ENCODE assay signal across 34 cellular contexts in the genomic region with DNA sequence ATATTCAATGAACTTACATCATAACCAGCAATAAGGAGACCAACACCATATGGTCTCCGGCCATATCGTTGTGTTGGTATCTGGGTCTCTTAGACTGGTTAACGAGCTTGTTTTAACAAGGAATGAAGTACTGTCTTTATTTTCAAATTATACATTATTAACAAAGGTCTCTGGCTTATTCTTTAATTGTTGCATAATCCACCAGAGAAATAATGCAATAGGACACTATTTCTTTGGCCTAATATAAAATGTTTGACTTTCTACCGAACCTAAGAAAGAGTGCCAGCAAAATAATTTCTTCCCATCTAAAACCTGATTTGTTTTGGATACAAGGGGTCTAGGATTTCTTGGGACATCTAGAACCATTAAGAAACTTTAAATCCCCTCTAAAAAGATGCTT. TPM values are rescaled to one million over a fixed set of nuclear protein-coding genes. Genes with fewer than 3 reads are reported as not detected.
DNase-seq lines count a peak whose midpoint lies in the region; ATAC-seq, FAIRE-seq and TF ChIP-seq lines count a peak whose summit lies in the region.
"Had no signal": no experiment of that assay in that cellular context is flagged by ENCODE, and none has a peak within 500 bp of the region (broad histone marks: within the 10 kb centered on the region; RNA-seq: fewer than 3 reads in every experiment).

No MANE protein-coding gene starts in this region.

- TF ChIP-seq EP300 in K562 (IDR thresholded peaks at IDR 0.05; ENCODE audit: low read length) = no peak
- TF ChIP-seq EP300 in HepG2 (IDR thresholded peaks at IDR 0.05; ENCODE audit: low read depth in 2 of 2, low read length in 2 of 2) = no peak
- TF ChIP-seq EP300 in HepG2 (CRISPR knock-in tag; IDR thresholded peaks at IDR 0.05; ENCODE audit: borderline replicate concordance) = no peak

- TF ChIP-seq RAD21 in IMR-90 (IDR thresholded peaks at IDR 0.05; ENCODE audit: low read length) (no peak), K562 (CRISPR knock-in tag; conservative IDR thresholded peaks at IDR 0.05 in 1 of 2, IDR thresholded peaks at IDR 0.05 in 1 of 2) (no peak), HepG2 (CRISPR knock-in tag; IDR thresholded peaks at IDR 0.05) (no peak)

- H4K91ac ChIP-seq in IMR-90 (ENCODE audit: insufficient read depth, low read depth, low read length) = no peak overlapping the region

- H3K79me1 ChIP-seq in IMR-90 (ENCODE audit: low read depth in 1 of 2, low read length in 2 of 2) = peaks cover 9 to 21% of the 10 kb centered on the region in 2 experiments

- H2AK5ac ChIP-seq in IMR-90 (ENCODE audit: low read depth, low read length) = no peak overlapping the region

- WGBS in IMR-90 (ENCODE audit: extremely low coverage in 2 of 2, insufficient read length in 1 of 2), 2 experiments = no CpG with 5 or more reads among the region's 4 CpGs
- WGBS in K562 (ENCODE audit: insufficient coverage, low coverage, missing lambda C conversion rate) = 93% methylated on average over 4 of the region's 4 CpGs
- 96% methylated on average over 4 of the region's 4 CpGs for WGBS in HepG2 (ENCODE audit: low lambda C conversion rate)

- H2BK20ac ChIP-seq in IMR-90 (ENCODE audit: low read depth, low read length) = no peak overlapping the region

- FAIRE-seq in K562 (lab: Jason Lieb, UNC) (no peak), HepG2 (lab: Jason Lieb, UNC) (no peak)
- FAIRE-seq: A204.1, A549, D721Med had no signal

- H4K20me1 ChIP-seq in IMR-90 (ENCODE audit: insufficient read depth, low read length) (0 out of 2 replicates have a peak, but pooled peaks cover under 1% of the 10 kb centered on the region), K562 (replicated peaks; ENCODE audit: control insufficient read depth, insufficient read depth, low read length) (no peaks in the 10 kb centered on the region), HepG2 (ENCODE audit: insufficient read depth, low read length) (no peaks in the 10 kb centered on the region)

- CTCF ChIA-PET in IMR-90 (lab: Yijun Ruan, JAX) (no interaction called here), K562 (lab: Yijun Ruan, JAX; ENCODE audit: low intra/inter-chr PET ratio) (no interaction called here), HepG2 (lab: Yijun Ruan, JAX; ENCODE audit: low intra/inter-chr PET ratio, low total read pairs) (no interaction called here)

- H3K4me3 ChIP-seq in IMR-90 (ENCODE audit: insufficient read depth, low read depth, low read length) (no peak overlapping the region), K562 (no peak overlapping the region), HepG2 (replicated peaks in 1 of 3; ENCODE audit: insufficient read depth in 1 of 3, low read depth in 2 of 3, low read length in 3 of 3) (no peak overlapping the region)
- H3K4me3 ChIP-seq: A549; BLaER1; BLaER1 treated with 17β-estradiol and CSF1 and Interleukin-3, amounts not matched to agents 10 nM and 100 nM had no signal

- peaks cover 46% of the 10 kb centered on the region for H3K79me2 ChIP-seq in K562 (ENCODE audit: control insufficient read depth, insufficient read depth, low read length)
- peaks cover 19% of the 10 kb centered on the region for H3K79me2 ChIP-seq in HepG2 (ENCODE audit: insufficient read depth, low read length)

- DNase-seq in IMR-90 = no peak
- no peak for DNase-seq in K562 (ENCODE audit: extremely low read depth in 1 of 4, low spot score in 3 of 4)
- DNase-seq in left lobe of liver (ENCODE audit: low spot score) = no peak
- DNase-seq in HepG2 (ENCODE audit: low spot score) = no peak
- DNase-seq in NCI-H2107 (lab: John Stamatoyannopoulos, UW) = no peak
- DNase-seq in OCI-M2 (lab: John Stamatoyannopoulos, UW; ENCODE audit: unreplicated experiment) = no peak
- DNase-seq in EL = no peak
- DNase-seq: 8988T; ACHN; AML-193; BE2C; C1 segment of cervical spinal cord; Caco-2; Calu3; CD4-positive, alpha-beta memory T cell; CD4-positive, alpha-beta T cell; CD4-positive, CD25-positive, alpha-beta regulatory T cell; CD8-positive, alpha-beta memory T cell; CD8-positive, alpha-beta T cell; COR-L47; DMS 273 treated with DMSO at 0.1 percent for 48 hours; DMS153; DMS53; DMS79; DMS79 treated with DMSO at 0.1 percent for 48 hours; DND-41 had no signal

- in situ Hi-C loops in IMR-90 (cut with MboI; ENCODE audit: low sequenced_read_pairs) = no loop called here
- in situ Hi-C loops in K562 (cut with MboI) = no loop called here
- in situ Hi-C loops in HepG2 (cut with HindIII; ENCODE audit: extremely low pct_ligation_motif_present, low pct_unique_long_range_greater_than_20kb) = no loop called here

- no peak overlapping the region for H4K8ac ChIP-seq in IMR-90 (ENCODE audit: low read depth in 2 of 2, low read length in 2 of 2)

- ATAC-seq in IMR-90 (ENCODE audit: low read depth) (no peak), K562 (no peak), left lobe of liver (peak; percentile 32), HepG2 (no peak), GM19351 (IDR thresholded peaks at IDR 0.05; ENCODE audit: unreplicated experiment) (no peak)
- ATAC-seq: A549; CD8-positive, alpha-beta T cell had no signal

- BruUV-seq in IMR-90 (replicated peaks; lab: Mats Ljungman, UMichigan) (no TSS peak), K562 (replicated peaks; lab: Mats Ljungman, UMichigan) (no TSS peak), HepG2 (replicated peaks; lab: Mats Ljungman, UMichigan) (TSS peak; percentile 1)

- H2BK15ac ChIP-seq in IMR-90 (ENCODE audit: low read depth, low read length) = no peak overlapping the region

- H2AK9ac ChIP-seq in IMR-90 (replicated peaks; ENCODE audit: low read depth, low read length, poor library complexity) = no peak overlapping the region

- no peak overlapping the region for H3K23ac ChIP-seq in IMR-90 (ENCODE audit: low read depth, low read length)

- POLR2A ChIA-PET in IMR-90 (lab: Charles Lee; ENCODE audit: unreplicated experiment) = no interaction called here
- POLR2A ChIA-PET in K562 (lab: Yijun Ruan, JAX) = no interaction called here
- POLR2A ChIA-PET in HepG2 (lab: Yijun Ruan, JAX) = no interaction called here

- H3K9me3 ChIP-seq in IMR-90 (ENCODE audit: control insufficient read depth, insufficient read depth, low read length) (no peaks in the 10 kb centered on the region), K562 (replicated peaks; ENCODE audit: control insufficient read depth, insufficient read depth, low read depth, low read length) (no peaks in the 10 kb centered on the region), HepG2 (ENCODE audit: low read length) (no peaks in the 10 kb centered on the region)
- H3K9me3 ChIP-seq: A549; BE2C; BLaER1; BLaER1 treated with 17β-estradiol and CSF1 and Interleukin-3, amounts not matched to agents 10 nM and 100 nM; Caco-2 had no signal

- no peak for TF ChIP-seq POLR2A in IMR-90 (IDR thresholded peaks at IDR 0.05; ENCODE audit: low read depth, low read length)
- TF ChIP-seq POLR2A in K562 (conservative IDR thresholded peaks at IDR 0.05) = no peak
- TF ChIP-seq POLR2A in HepG2 (IDR thresholded peaks at IDR 0.05; ENCODE audit: insufficient read depth in 1 of 2, low read depth in 2 of 2, low read length in 2 of 2) = no peak

- H2BK120ac ChIP-seq in IMR-90 (ENCODE audit: low read depth, low read length) = no peak overlapping the region

- H3K9ac ChIP-seq in IMR-90 (ENCODE audit: low read depth, low read length) (no peak overlapping the region), K562 (ENCODE audit: insufficient read depth in 1 of 2, low read depth in 2 of 2, low read length in 2 of 2) (no peak overlapping the region), HepG2 (ENCODE audit: insufficient read depth, low read depth, low read length) (no peak overlapping the region)
- H3K9ac ChIP-seq: BLaER1; BLaER1 treated with 17β-estradiol and CSF1 and Interleukin-3, amounts not matched to agents 10 nM and 100 nM had no signal

- no peak overlapping the region for H3K27ac ChIP-seq in IMR-90 (ENCODE audit: insufficient read depth, low read length)
- H3K27ac ChIP-seq in K562 (ENCODE audit: extremely low read depth, low read depth, low read length) = no peak overlapping the region
- H3K27ac ChIP-seq in HepG2 (ENCODE audit: extremely low read length, insufficient read depth, low read length) = no peak overlapping the region
- H3K27ac ChIP-seq: 22Rv1; A549; BLaER1; BLaER1 treated with 17β-estradiol and CSF1 and Interleukin-3, amounts not matched to agents 10 nM and 100 nM; C4-2B had no signal

- H3K4me1 ChIP-seq in IMR-90 (ENCODE audit: control insufficient read depth, insufficient read depth, low read length) = no peaks in the 10 kb centered on the region; the same call in 1 of the 2 replicates
- H3K4me1 ChIP-seq in K562 (replicated peaks in 1 of 2; ENCODE audit: control insufficient read depth in 2 of 2, insufficient read depth in 2 of 2, low read length in 2 of 2) = peaks cover 0 to 6% of the 10 kb centered on the region in 2 experiments; a peak in 2 of 5 replicates
- H3K4me1 ChIP-seq in HepG2 (ENCODE audit: insufficient read depth, low read length) = peaks cover 15% of the 10 kb centered on the region
- H3K4me1 ChIP-seq: BE2C had no signal

- intact Hi-C loops in IMR-90 (cut with micrococcal nuclease) (loop anchor here (5.0 kb wide), 1 partner anchor 36 kb away; no protein-coding TSS in a partner anchor), K562 (cut with micrococcal nuclease) (no loop called here), HepG2 (cut with micrococcal nuclease; ENCODE audit: unreplicated experiment) (no loop called here)

- H2AFZ ChIP-seq in IMR-90 (replicated peaks; ENCODE audit: low read length, poor library complexity) = no peak overlapping the region
- no peak overlapping the region for H2AFZ ChIP-seq in K562 (ENCODE audit: low read depth, low read length)
- H2AFZ ChIP-seq in HepG2 (ENCODE audit: low read length) = no peak overlapping the region

- no peak for TF ChIP-seq CTCF in IMR-90 (conservative IDR thresholded peaks at IDR 0.05; ENCODE audit: low read depth, low read length)
- TF ChIP-seq CTCF in K562 (IDR thresholded peaks at IDR 0.05 in 2 of 3, conservative IDR thresholded peaks at IDR 0.05 in 1 of 3; ENCODE audit: insufficient read depth in 2 of 3, low read depth in 1 of 3, low read length in 3 of 3) = no peak
- no peak for TF ChIP-seq CTCF in HepG2 (CRISPR knock-in tag; IDR thresholded peaks at IDR 0.05)

- no peak overlapping the region for H3K14ac ChIP-seq in IMR-90 (replicated peaks; ENCODE audit: low read depth, low read length)

- H3K27me3 ChIP-seq in IMR-90 (ENCODE audit: control insufficient read depth, insufficient read depth, low read length) (no peaks in the 10 kb centered on the region), K562 (ENCODE audit: control insufficient read depth in 2 of 2, insufficient read depth in 2 of 2, low read length in 2 of 2) (no peaks in the 10 kb centered on the region), HepG2 (ENCODE audit: control insufficient read depth in 1 of 2, insufficient read depth in 2 of 2, low read length in 2 of 2) (no peaks in the 10 kb centered on the region; a peak in 1 of 5 replicates)
- H3K27me3 ChIP-seq: BE2C; BLaER1; BLaER1 treated with 17β-estradiol and CSF1 and Interleukin-3, amounts not matched to agents 10 nM and 100 nM had no signal

- dilution Hi-C loops in IMR-90 (cut with HindIII; ENCODE audit: low sequenced_read_pairs, unreplicated experiment) = no loop called here

- H3K36me3 ChIP-seq in IMR-90 (ENCODE audit: control insufficient read depth, insufficient read depth, low read length) (peaks cover 23% of the 10 kb centered on the region), K562 (ENCODE audit: control insufficient read depth, insufficient read depth, low read length) (peaks cover 91% of the 10 kb centered on the region), HepG2 (replicated peaks in 1 of 2; ENCODE audit: control insufficient read depth in 1 of 2, insufficient read depth in 2 of 2, low read length in 2 of 2) (peaks cover 10 to 71% of the 10 kb centered on the region in 2 experiments)

- H3K4me2 ChIP-seq in IMR-90 (ENCODE audit: low read depth, low read length) (no peak overlapping the region), K562 (ENCODE audit: insufficient read depth, low read length) (no peak overlapping the region), HepG2 (ENCODE audit: low read depth, low read length) (no peak overlapping the region)
- H3K4me2 ChIP-seq: A549; BLaER1; BLaER1 treated with 17β-estradiol and CSF1 and Interleukin-3, amounts not matched to agents 10 nM and 100 nM had no signal

- H2BK5ac ChIP-seq in IMR-90 (ENCODE audit: low read depth, low read length, poor library complexity, severe bottlenecking) = no peak overlapping the region

- H3K56ac ChIP-seq in IMR-90 (ENCODE audit: extremely low read depth, insufficient read depth, low read length) = no peak overlapping the region

- no peak overlapping the region for H3K18ac ChIP-seq in IMR-90 (ENCODE audit: low read depth, low read length)

- H3K4ac ChIP-seq in IMR-90 (ENCODE audit: low read depth, low read length) = no peak overlapping the region

- no peak overlapping the region for H4K5ac ChIP-seq in IMR-90 (ENCODE audit: low read depth, low read length)

- H3K9me1 ChIP-seq in IMR-90 (ENCODE audit: insufficient read depth, low read length) (no peaks in the 10 kb centered on the region), K562 (ENCODE audit: control insufficient read depth, insufficient read depth, low read length) (no peaks in the 10 kb centered on the region)

RNA-seq across cellular contexts. Expression of gene PSMA1, which starts 6.4 kb away (rescaled TPM):
- total RNA-seq in IMR-90 (2012; rRNA removed) (194 and 219 TPM in 2 replicates), K562 (2014; rRNA removed) (281 and 317 TPM in 2 replicates), K562 (2014; rRNA removed; fragmentation: Illumina TruSeq; extraction: Trizol) (424 and 473 TPM in 2 replicates), K562 (2015; rRNA removed; fragmentation: Illumina TruSeq; extraction: Trizol) (379 and 441 TPM in 2 replicates), K562 (2021) (284 and 295 TPM in 2 replicates), left lobe of liver (63.9 TPM), HepG2 (2016; rRNA removed; fragmentation: Illumina TruSeq; extraction: Trizol) (229 and 297 TPM in 2 replicates)
- polyA plus RNA-seq in IMR-90 (2012; rRNA removed) (159 and 179 TPM in 2 replicates), K562 (2011; rRNA removed) (374 and 470 TPM in 2 replicates), K562 (2014; fragmentation: Illumina TruSeq; extraction: Trizol) (254 and 283 TPM in 2 replicates), K562 (2014; fragmentation: Nextera tagmentation; extraction: Ambion mirVana) (1,000 to 10,000 TPM in 1 of 2 experiments, 100 to 1,000 TPM in 1; 820 to 1,007 TPM), K562 (2014; rRNA removed) (336 and 338 TPM in 2 replicates), HepG2 (2011; rRNA removed) (147 and 188 TPM in 2 replicates)
- 42.0 and 66.4 TPM in 2 replicates for polyA plus RNA-seq in IMR-90 (2012; cell fraction: cytosol; rRNA removed)
- 90.5 and 476 TPM in 2 replicates for polyA plus RNA-seq in IMR-90 (2012; cell fraction: nucleus; rRNA removed; ENCODE audit: low replicate concordance)
- 169 and 321 TPM in 2 replicates for total RNA-seq in K562 (2011; cell fraction: chromatin; rRNA removed; ENCODE audit: low replicate concordance)
- total RNA-seq in K562 (2011; cell fraction: nucleolus; rRNA removed) = 117 and 149 TPM in 2 replicates
- 172 and 211 TPM in 2 replicates for total RNA-seq in K562 (2011; cell fraction: nucleoplasm; rRNA removed)
- polyA plus RNA-seq in K562 (2011; cell fraction: cytosol; rRNA removed) = 169 and 312 TPM in 2 replicates
- 253 and 345 TPM in 2 replicates for polyA plus RNA-seq in K562 (2011; cell fraction: nucleus; rRNA removed)
- 377 and 384 TPM in 2 replicates for polyA plus RNA-seq in K562 (2012)
- 379 and 387 TPM in 2 replicates for polyA minus RNA-seq in K562 (2011; rRNA and poly(A)+ RNA removed)
- polyA minus RNA-seq in K562 (2011; cell fraction: cytosol; rRNA and poly(A)+ RNA removed) = 127 and 156 TPM in 2 replicates
- 110 and 145 TPM in 2 replicates for polyA minus RNA-seq in K562 (2011; cell fraction: nucleus; rRNA and poly(A)+ RNA removed)
- total RNA-seq in HepG2 (2016; cell fraction: cytosol; rRNA removed; fragmentation: Illumina TruSeq; extraction: Trizol; ENCODE audit: low read depth) = 86.1 and 98.3 TPM in 2 replicates
- 235 and 298 TPM in 2 replicates for total RNA-seq in HepG2 (2016; cell fraction: insoluble cytoplasmic fraction; rRNA removed; fragmentation: Illumina TruSeq; extraction: Trizol)
- total RNA-seq in HepG2 (2016; cell fraction: membrane; rRNA removed; fragmentation: Illumina TruSeq; extraction: Trizol) = 151 and 152 TPM in 2 replicates
- total RNA-seq in HepG2 (2016; cell fraction: nucleus; rRNA removed; fragmentation: Illumina TruSeq; extraction: Trizol) = 206 and 228 TPM in 2 replicates
- polyA plus RNA-seq in HepG2 (2011; cell fraction: cytosol; rRNA removed) = 93.4 and 123 TPM in 2 replicates
- polyA plus RNA-seq in HepG2 (2011; cell fraction: nucleus; rRNA removed) = 205 and 235 TPM in 2 replicates
- polyA plus RNA-seq in HepG2 (2012) = 150 and 164 TPM in 2 replicates
- 104 and 115 TPM in 2 replicates for polyA plus RNA-seq in HepG2 (2016; cell fraction: cytosol; fragmentation: Illumina TruSeq; extraction: Trizol; ENCODE audit: low read depth)
- polyA plus RNA-seq in HepG2 (2016; cell fraction: insoluble cytoplasmic fraction; fragmentation: Illumina TruSeq; extraction: Trizol; ENCODE audit: low read depth) = 277 and 286 TPM in 2 replicates
- 132 and 150 TPM in 2 replicates for polyA plus RNA-seq in HepG2 (2016; cell fraction: membrane; fragmentation: Illumina TruSeq; extraction: Trizol; ENCODE audit: low read depth)
- polyA plus RNA-seq in HepG2 (2016; cell fraction: nucleus; fragmentation: Illumina TruSeq; extraction: Trizol; ENCODE audit: insufficient read depth, low read depth) = 379 and 390 TPM in 2 replicates
- polyA minus RNA-seq in HepG2 (2011; rRNA and poly(A)+ RNA removed; ENCODE audit: low replicate concordance) = 69.2 and 105 TPM in 2 replicates
- 60.5 and 74.7 TPM in 2 replicates for polyA minus RNA-seq in HepG2 (2011; cell fraction: cytosol; rRNA and poly(A)+ RNA removed)
- polyA minus RNA-seq in HepG2 (2011; cell fraction: nucleus; rRNA and poly(A)+ RNA removed) = 131 and 140 TPM in 2 replicates

RNA-seq across cellular contexts. Expression of gene COPB1, which starts 14.2 kb away (rescaled TPM):
- total RNA-seq in IMR-90 (2012; rRNA removed) (341 and 415 TPM in 2 replicates), K562 (2014; rRNA removed) (71.6 and 84.9 TPM in 2 replicates), K562 (2014; rRNA removed; fragmentation: Illumina TruSeq; extraction: Trizol) (143 and 153 TPM in 2 replicates), K562 (2015; rRNA removed; fragmentation: Illumina TruSeq; extraction: Trizol) (119 and 125 TPM in 2 replicates), K562 (2021) (86.5 and 90.1 TPM in 2 replicates), left lobe of liver (40.8 TPM), HepG2 (2016; rRNA removed; fragmentation: Illumina TruSeq; extraction: Trizol) (195 and 221 TPM in 2 replicates)
- polyA plus RNA-seq in IMR-90 (2012; rRNA removed) (126 and 136 TPM in 2 replicates), K562 (2011; rRNA removed) (178 and 188 TPM in 2 replicates), K562 (2014; fragmentation: Illumina TruSeq; extraction: Trizol) (91.1 and 91.6 TPM in 2 replicates), K562 (2014; fragmentation: Nextera tagmentation; extraction: Ambion mirVana) (100 to 1,000 TPM in 1 of 2 experiments, 10 to 100 TPM in 1; 89.6 to 111 TPM), K562 (2014; rRNA removed) (64.7 and 80.5 TPM in 2 replicates), HepG2 (2011; rRNA removed) (94.5 and 114 TPM in 2 replicates)
- 32.5 and 32.9 TPM in 2 replicates for polyA plus RNA-seq in IMR-90 (2012; cell fraction: cytosol; rRNA removed)
- polyA plus RNA-seq in IMR-90 (2012; cell fraction: nucleus; rRNA removed; ENCODE audit: low replicate concordance) = 17.1 and 140 TPM in 2 replicates
- total RNA-seq in K562 (2011; cell fraction: chromatin; rRNA removed; ENCODE audit: low replicate concordance) = 61.0 and 164 TPM in 2 replicates
- total RNA-seq in K562 (2011; cell fraction: nucleolus; rRNA removed) = 48.2 and 59.1 TPM in 2 replicates
- 91.1 and 154 TPM in 2 replicates for total RNA-seq in K562 (2011; cell fraction: nucleoplasm; rRNA removed)
- 41.3 and 73.4 TPM in 2 replicates for polyA plus RNA-seq in K562 (2011; cell fraction: cytosol; rRNA removed)
- 62.8 and 93.7 TPM in 2 replicates for polyA plus RNA-seq in K562 (2011; cell fraction: nucleus; rRNA removed)
- 78.4 and 119 TPM in 2 replicates for polyA plus RNA-seq in K562 (2012)
- polyA minus RNA-seq in K562 (2011; rRNA and poly(A)+ RNA removed) = 185 and 240 TPM in 2 replicates
- polyA minus RNA-seq in K562 (2011; cell fraction: cytosol; rRNA and poly(A)+ RNA removed) = 100 and 103 TPM in 2 replicates
- 30.6 and 78.1 TPM in 2 replicates for polyA minus RNA-seq in K562 (2011; cell fraction: nucleus; rRNA and poly(A)+ RNA removed)
- 23.3 and 28.3 TPM in 2 replicates for total RNA-seq in HepG2 (2016; cell fraction: cytosol; rRNA removed; fragmentation: Illumina TruSeq; extraction: Trizol; ENCODE audit: low read depth)
- total RNA-seq in HepG2 (2016; cell fraction: insoluble cytoplasmic fraction; rRNA removed; fragmentation: Illumina TruSeq; extraction: Trizol) = 186 and 215 TPM in 2 replicates
- 37.8 and 46.3 TPM in 2 replicates for total RNA-seq in HepG2 (2016; cell fraction: membrane; rRNA removed; fragmentation: Illumina TruSeq; extraction: Trizol)
- 130 and 143 TPM in 2 replicates for total RNA-seq in HepG2 (2016; cell fraction: nucleus; rRNA removed; fragmentation: Illumina TruSeq; extraction: Trizol)
- 50.8 and 58.8 TPM in 2 replicates for polyA plus RNA-seq in HepG2 (2011; cell fraction: cytosol; rRNA removed)
- polyA plus RNA-seq in HepG2 (2011; cell fraction: nucleus; rRNA removed) = 48.6 and 56.6 TPM in 2 replicates
- polyA plus RNA-seq in HepG2 (2012) = 70.2 and 87.2 TPM in 2 replicates
- polyA plus RNA-seq in HepG2 (2016; cell fraction: cytosol; fragmentation: Illumina TruSeq; extraction: Trizol; ENCODE audit: low read depth) = 7.4 and 7.8 TPM in 2 replicates
- 127 and 130 TPM in 2 replicates for polyA plus RNA-seq in HepG2 (2016; cell fraction: insoluble cytoplasmic fraction; fragmentation: Illumina TruSeq; extraction: Trizol; ENCODE audit: low read depth)
- 15.2 and 16.9 TPM in 2 replicates for polyA plus RNA-seq in HepG2 (2016; cell fraction: membrane; fragmentation: Illumina TruSeq; extraction: Trizol; ENCODE audit: low read depth)
- polyA plus RNA-seq in HepG2 (2016; cell fraction: nucleus; fragmentation: Illumina TruSeq; extraction: Trizol; ENCODE audit: insufficient read depth, low read depth) = 128 and 134 TPM in 2 replicates
- 68.5 and 75.1 TPM in 2 replicates for polyA minus RNA-seq in HepG2 (2011; rRNA and poly(A)+ RNA removed; ENCODE audit: low replicate concordance)
- 114 and 128 TPM in 2 replicates for polyA minus RNA-seq in HepG2 (2011; cell fraction: cytosol; rRNA and poly(A)+ RNA removed)
- polyA minus RNA-seq in HepG2 (2011; cell fraction: nucleus; rRNA and poly(A)+ RNA removed) = 115 and 138 TPM in 2 replicates
